8 cellular contexts compared by ENCODE assay signal in the genomic region with DNA sequence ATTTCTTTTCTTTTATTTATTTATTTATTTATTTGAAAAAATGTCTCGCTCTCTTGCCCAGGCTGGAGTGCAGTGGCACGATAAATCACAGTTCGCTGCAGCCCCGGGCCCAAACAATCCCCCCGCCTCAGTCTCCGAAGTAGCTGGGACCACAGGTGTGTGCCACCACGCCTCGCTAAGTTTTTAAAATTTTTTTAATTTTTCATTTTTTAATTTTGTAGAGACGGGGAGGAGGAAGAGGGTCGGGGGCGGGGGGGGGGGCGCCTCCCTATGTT.
DNase-seq lines count a peak whose midpoint lies in the region; ATAC-seq and TF ChIP-seq lines count a peak whose summit lies in the region.

No MANE protein-coding gene starts in this region.

- ATAC-seq in HG02884 (IDR thresholded peaks at IDR 0.05; ENCODE audit: unreplicated experiment): no peak

- H3K36me3 ChIP-seq in muscle layer of duodenum (ENCODE audit: control insufficient read depth in 1 of 2, insufficient read depth in 2 of 2, low read length in 2 of 2): peaks cover 7 to 11% of the 10 kb centered on the region in 2 donors

- intact Hi-C loops in dendritic cell treated with granulocyte-macrophage colony-stimulating factor and Interleukin-4, amounts not matched to agents 40 ng/mL and 50 ng/mL, for 4 days (cut with micrococcal nuclease): loop anchor here (1.0 to 10.0 kb wide), 6 partner anchors 25 to 1258 kb away; partner anchors contain the start of genes ACTL6A, GNB4, MRPL47 and NDUFB5

- H3K27me3 ChIP-seq in muscle layer of duodenum (ENCODE audit: low read depth, low read length): no peaks in the 10 kb centered on the region

- no peak overlapping the region for H3K27ac ChIP-seq in muscle layer of duodenum (ENCODE audit: low read length)

- no peaks in the 10 kb centered on the region for H3K9me3 Mint-ChIP-seq in dendritic cell treated with granulocyte-macrophage colony-stimulating factor and Interleukin-4, amounts not matched to agents 40 ng/mL and 50 ng/mL, for 4 days

- peaks cover 2% of the 10 kb centered on the region for H3K27me3 Mint-ChIP-seq in dendritic cell treated with granulocyte-macrophage colony-stimulating factor and Interleukin-4, amounts not matched to agents 40 ng/mL and 50 ng/mL, for 4 days

- peak overlapping the region; percentile 92 for H3K4me3 ChIP-seq in AG04449 (ENCODE audit: low read depth, low read length)
- peak overlapping the region; percentile 75 for H3K4me3 ChIP-seq in LNCaP clone FGC (ENCODE audit: low read depth, low read length)
- peak overlapping the region; percentile 88 to 90 for H3K4me3 ChIP-seq in muscle layer of duodenum (ENCODE audit: low read depth in 1 of 2, low read length in 2 of 2)

- H3K9me3 ChIP-seq in muscle layer of duodenum (ENCODE audit: control insufficient read depth in 1 of 2, low read length in 2 of 2): no peaks in the 10 kb centered on the region

- peaks cover 16% of the 10 kb centered on the region for H3K4me1 Mint-ChIP-seq in dendritic cell treated with granulocyte-macrophage colony-stimulating factor and Interleukin-4, amounts not matched to agents 40 ng/mL and 50 ng/mL, for 4 days (ENCODE audit: low read depth)

- POLR2A ChIA-PET in AG04449 (lab: Yijun Ruan, JAX): interaction anchor here (0.6 to 0.7 kb wide), 2 partner anchors 23 to 243 kb away, joined by 3 to 8 read pairs; no protein-coding TSS in a partner anchor

- peaks cover 0 to 12% of the 10 kb centered on the region in 2 donors for H3K4me1 ChIP-seq in muscle layer of duodenum (ENCODE audit: control insufficient read depth in 1 of 2, insufficient read depth in 2 of 2, low read length in 2 of 2)

- no peak for DNase-seq in AG04449 (ENCODE audit: low read depth, low spot score)
- DNase-seq in LNCaP clone FGC (ENCODE audit: low read depth): no peak
- no peak for DNase-seq in NOMO-1 treated with dmso at 0.1 percent for 144 hours (lab: John Stamatoyannopoulos, UW; ENCODE audit: unreplicated experiment)
- no peak for DNase-seq in AML-193 (lab: John Stamatoyannopoulos, UW)
- DNase-seq in NCI-H345 (lab: John Stamatoyannopoulos, UW): no peak

- H3K36me3 Mint-ChIP-seq in dendritic cell treated with granulocyte-macrophage colony-stimulating factor and Interleukin-4, amounts not matched to agents 40 ng/mL and 50 ng/mL, for 4 days (ENCODE audit: low read depth): peaks cover 39% of the 10 kb centered on the region

- H3K4me3 Mint-ChIP-seq in dendritic cell treated with granulocyte-macrophage colony-stimulating factor and Interleukin-4, amounts not matched to agents 40 ng/mL and 50 ng/mL, for 4 days: peak overlapping the region; percentile 98

- no peak for TF ChIP-seq CTCF in AG04449 (IDR thresholded peaks at IDR 0.05; ENCODE audit: insufficient read depth, low read length, missing control alignments)
- no peak for TF ChIP-seq CTCF in LNCaP clone FGC (IDR thresholded peaks at IDR 0.05; ENCODE audit: control insufficient read depth, extremely low read depth, insufficient read depth)

- H3K27ac Mint-ChIP-seq in dendritic cell treated with granulocyte-macrophage colony-stimulating factor and Interleukin-4, amounts not matched to agents 40 ng/mL and 50 ng/mL, for 4 days: peak overlapping the region; percentile 94

- CTCF ChIA-PET in AG04449 (lab: Yijun Ruan, JAX): interaction anchor here (0.7 to 1.4 kb wide), 4 partner anchors 9 to 331 kb away, joined by 3 to 4 read pairs (median 4); no protein-coding TSS in a partner anchor
